ENCODE assay signal across 1 cellular context in genomic region chr5:43483210-43484048, GRCh38.
TF ChIP-seq lines count a peak whose summit lies in the region.

TSS of gene TMEM267 (minus strand) at chr5:43483865. CDS start at chr5:43453969, 29,896 bp downstream.

TF ChIP-seq in GM12878, 131 proteins besides CTCF, POLR2A, EP300 and RAD21 (continued from another document and continues in another):
- TF ChIP-seq SKIL (IDR thresholded peaks at IDR 0.05; ENCODE audit: low read depth, poor library complexity, severe bottlenecking) (no peak), HSF1 (IDR thresholded peaks at IDR 0.05; ENCODE audit: low read depth, low read length) (no peak), CEBPZ (IDR thresholded peaks at IDR 0.05; ENCODE audit: low read depth, low read length) (no peak), CREM (IDR thresholded peaks at IDR 0.05; ENCODE audit: low read depth) (peak; percentile 75; the same call in 1 of the 2 replicates), NFIC (IDR thresholded peaks at IDR 0.05; ENCODE audit: low read depth, low read length) (no peak; the same call in 1 of the 2 replicates), PRDM15 (CRISPR knock-in tag; IDR thresholded peaks at IDR 0.05) (no peak), REST (IDR thresholded peaks at IDR 0.05; ENCODE audit: low read depth, low read length) (no peak), ZZZ3 (IDR thresholded peaks at IDR 0.05; ENCODE audit: control insufficient read depth, insufficient read length, low read depth) (no peak), ZNF592 (IDR thresholded peaks at IDR 0.05) (no peak), MTA2 (IDR thresholded peaks at IDR 0.05; ENCODE audit: low read depth) (no peak), TBL1XR1 (IDR thresholded peaks at IDR 0.05; ENCODE audit: low read depth, low read length) (peak; percentile 38), IKZF1 (conservative IDR thresholded peaks at IDR 0.05) (peak; percentile 75), IKZF2 (IDR thresholded peaks at IDR 0.05) (peak in 1 of 2 experiments; percentile 5; a peak in 2 of 4 replicates), FOS (IDR thresholded peaks at IDR 0.05; ENCODE audit: borderline replicate concordance, extremely low read depth, insufficient read length) (no peak), CHD2 (IDR thresholded peaks at IDR 0.05; ENCODE audit: borderline replicate concordance, low read depth, low read length) (0 out of 2 replicates have a peak, but pooled peaks have one; percentile 41), EGR1 (IDR thresholded peaks at IDR 0.05; ENCODE audit: borderline replicate concordance in 1 of 2, low read depth in 2 of 2, low read length in 2 of 2) (peak in 1 of 2 experiments; percentile 84; a peak in 2 of 3 replicates), YY1 (IDR thresholded peaks at IDR 0.05; ENCODE audit: low read depth, low read length) (peak; percentile 66), GATAD2B (conservative IDR thresholded peaks at IDR 0.05; ENCODE audit: low read depth) (0 out of 2 replicates have a peak, but pooled peaks have one; percentile 59), PML (IDR thresholded peaks at IDR 0.05; ENCODE audit: low read length) (peak; percentile 93), POLR2AphosphoS2 (IDR thresholded peaks at IDR 0.05; ENCODE audit: low read depth, low read length) (peak; percentile 86; the same call in 1 of the 2 replicates), SMAD5 (IDR thresholded peaks at IDR 0.05; ENCODE audit: low read depth) (peak; percentile 89), RUNX3 (IDR thresholded peaks at IDR 0.05; ENCODE audit: low read length) (peak; percentile 95), SIN3A (IDR thresholded peaks at IDR 0.05; ENCODE audit: low read depth, low read length) (no peak; the same call in 1 of the 2 replicates), CBFB (IDR thresholded peaks at IDR 0.05; ENCODE audit: low read depth) (peak; percentile 98), USF1 (IDR thresholded peaks at IDR 0.05; ENCODE audit: borderline replicate concordance, extremely low read length, insufficient read depth, low read depth, low read length) (no peak), E4F1 (IDR thresholded peaks at IDR 0.05; ENCODE audit: borderline replicate concordance, partially characterized antibody) (no peak), LARP7 (IDR thresholded peaks at IDR 0.05) (peak; percentile 71; the same call in 1 of the 2 replicates), SMC3 (IDR thresholded peaks at IDR 0.05; ENCODE audit: borderline replicate concordance, low read length) (0 out of 2 replicates have a peak, but pooled peaks have one; percentile 2)
